Comparison of ENCODE assay signal across 8 cellular contexts in the genomic region with DNA sequence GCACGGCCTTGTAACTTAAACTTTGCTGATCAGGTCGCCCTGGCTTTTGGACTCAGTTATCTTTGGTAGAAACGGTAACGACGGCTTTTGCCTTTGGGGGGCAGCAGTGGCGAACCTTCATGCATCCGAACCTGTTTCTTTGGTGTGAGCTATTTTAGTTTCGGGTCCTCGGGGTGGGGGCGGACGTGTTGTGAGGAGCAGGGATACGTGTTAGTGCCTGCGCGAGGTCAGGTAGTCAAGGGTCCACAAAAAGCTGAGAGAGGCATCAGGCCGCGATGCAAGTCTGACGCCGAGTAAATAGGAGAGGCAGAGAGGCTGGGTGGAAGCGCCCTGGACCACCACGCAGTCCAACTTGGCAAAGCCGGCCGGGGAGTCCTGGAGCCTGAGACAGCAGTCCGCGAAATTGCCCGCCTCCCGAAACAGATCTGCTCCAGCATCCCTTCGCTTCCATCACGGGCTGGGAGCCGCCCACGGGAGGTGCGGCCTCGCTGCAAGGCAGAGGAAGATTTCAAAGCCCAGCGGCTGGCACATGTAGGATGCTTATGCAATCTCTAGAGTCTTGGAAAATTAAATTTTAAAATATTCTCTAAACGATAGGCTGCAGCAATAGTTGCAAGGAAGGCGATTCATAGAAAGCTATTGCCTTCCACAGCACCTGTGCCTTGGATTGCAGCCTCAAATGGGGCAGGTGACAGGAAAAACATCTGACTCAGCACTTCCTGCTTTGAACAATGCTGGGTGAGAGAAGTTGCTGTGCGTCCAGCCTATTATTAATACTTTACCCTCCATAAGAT. TPM values are rescaled to one million over a fixed set of nuclear protein-coding genes. Genes with fewer than 3 reads are reported as not detected.
DNase-seq lines count a peak whose midpoint lies in the region; ATAC-seq, FAIRE-seq and TF ChIP-seq lines count a peak whose summit lies in the region.

No MANE protein-coding gene starts in this region.

- peaks cover 4% of the 10 kb centered on the region for H3K4me1 ChIP-seq in astrocyte (ENCODE audit: insufficient read depth, low read length)

- no peaks in the 10 kb centered on the region for H3K27me3 ChIP-seq in astrocyte (ENCODE audit: insufficient read depth, low read length)

- H3K4me3 ChIP-seq in astrocyte (ENCODE audit: insufficient read depth, low read depth, low read length) = peak overlapping the region; percentile 72
- H3K4me3 ChIP-seq in retinal pigment epithelial cell (ENCODE audit: low read length) = peak overlapping the region; percentile 68

- no peaks in the 10 kb centered on the region for H3K36me3 ChIP-seq in astrocyte (ENCODE audit: insufficient read depth, low read length)

- peak overlapping the region; percentile 96 for H3K4me3 Mint-ChIP-seq in astrocyte (ENCODE audit: unreplicated experiment)

- peak overlapping the region; percentile 91 for H3K4me2 ChIP-seq in astrocyte (ENCODE audit: low read length)

- H3K27ac ChIP-seq in astrocyte (ENCODE audit: low read depth, low read length) = peak overlapping the region; percentile 32

- DNase-seq in NCI-H1092 (lab: John Stamatoyannopoulos, UW) (peak; percentile 70), T-helper 2 cell (peak; percentile 36 to 88 (median 59)), astrocyte (ENCODE audit: low read depth) (peak; percentile 62), hypothalamus (lab: John Stamatoyannopoulos, UW) (peak; percentile 25 to 91 (median 67)), retinal pigment epithelial cell (ENCODE audit: low read depth) (no peak), HuH-7.5 (ENCODE audit: low spot score) (no peak)

- H3K9me3 Mint-ChIP-seq in astrocyte (ENCODE audit: unreplicated experiment) = no peaks in the 10 kb centered on the region

- peak overlapping the region; percentile 76 for H3K9ac ChIP-seq in astrocyte (ENCODE audit: low read length)

- FAIRE-seq in astrocyte (lab: Jason Lieb, UNC) = no peak

- peak; percentile 81 for TF ChIP-seq CTCF in GM12872 (IDR thresholded peaks at IDR 0.05; ENCODE audit: insufficient read depth, low read depth, low read length)
- TF ChIP-seq CTCF in astrocyte (IDR thresholded peaks at IDR 0.05; ENCODE audit: insufficient read depth, low read depth, low read length) = peak; percentile 63
- peak; percentile 77 for TF ChIP-seq CTCF in retinal pigment epithelial cell (conservative IDR thresholded peaks at IDR 0.05; ENCODE audit: low read depth, low read length)

- no peaks in the 10 kb centered on the region for H3K27me3 Mint-ChIP-seq in astrocyte (ENCODE audit: low read depth, unreplicated experiment)

- peaks cover 9% of the 10 kb centered on the region for H3K79me2 ChIP-seq in astrocyte (ENCODE audit: insufficient read depth, low read length)

- ATAC-seq in HG02571 (IDR thresholded peaks at IDR 0.05; ENCODE audit: unreplicated experiment) = peak; percentile 40

- no peaks in the 10 kb centered on the region for H4K20me1 ChIP-seq in astrocyte (ENCODE audit: insufficient read depth, low read length)

- H3K36me3 Mint-ChIP-seq in astrocyte (ENCODE audit: low read depth, unreplicated experiment) = no peaks in the 10 kb centered on the region

- H2AFZ ChIP-seq in astrocyte (ENCODE audit: low read depth, low read length) = peak overlapping the region; percentile 79

- H3K4me1 Mint-ChIP-seq in astrocyte (ENCODE audit: low read depth, unreplicated experiment) = peaks cover 3% of the 10 kb centered on the region

- H3K9me3 ChIP-seq in astrocyte (ENCODE audit: insufficient read depth, low read depth, low read length) = no peaks in the 10 kb centered on the region

- H3K27ac Mint-ChIP-seq in astrocyte (ENCODE audit: unreplicated experiment) = peak overlapping the region; percentile 85

RNA-seq across cellular contexts. Expression of a gene that starts 4.6 kb away (rescaled TPM):
- 36.5 and 37.6 TPM in 2 replicates for total RNA-seq in astrocyte

Comparison
In these comparisons a context has a peak if more than half of its experiments do, and no peak if none do; other contexts are left out.
1. DNase-seq: peak in NCI-H1092 (single experiment), T-helper 2 cell (5 of 5), astrocyte (single experiment) and hypothalamus (51 of 51); none in retinal pigment epithelial cell (single experiment) and HuH-7.5 (single experiment).
2. Peak in every context shown above with its lines, with median percentiles within 50 percentile points of each other: CTCF ChIP-seq.